Comparison of ENCODE assay signal across 20 cellular contexts in the genomic region with DNA sequence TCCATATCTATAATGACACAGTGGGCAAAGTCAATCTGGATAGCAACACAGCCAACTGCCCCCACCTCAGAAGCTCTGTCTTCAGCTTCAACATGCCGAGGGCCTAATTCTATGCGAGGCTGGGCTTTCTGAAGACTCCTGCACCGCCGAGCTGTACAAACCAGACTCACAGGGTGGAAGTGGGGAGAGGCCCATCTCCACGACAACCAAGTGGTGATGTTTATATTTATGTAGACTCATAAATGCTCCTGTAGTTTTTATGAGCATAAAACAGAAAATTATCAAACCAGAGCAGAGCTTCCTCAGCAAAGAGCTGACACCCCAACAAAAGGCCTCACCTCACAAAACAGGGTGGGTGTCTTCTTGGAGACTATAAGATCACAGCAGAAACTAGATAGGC.
"Had no signal": no experiment of that assay in that cellular context is flagged by ENCODE, and none has a peak within 500 bp of the region (broad histone marks: within the 10 kb centered on the region; RNA-seq: fewer than 3 reads in every experiment).

No MANE protein-coding gene starts in this region.

- H3K4me1 ChIP-seq: tibial nerve, vagina had no signal

- ATAC-seq: activated CD8-positive, alpha-beta T cell treated with anti-CD3 and anti-CD28 coated beads for 36 hours; activated naive CD8-positive, alpha-beta T cell treated with anti-CD3 and anti-CD28 coated beads, Interleukin-2, amount 50 U/mL, for 24 hours; natural killer cell treated with Interleukin-12 subunit alpha and Interleukin-12 subunit beta and Interleukin-15 and Interleukin-18, amount 100 ng/mL, for 72 hours had no signal

- H3K27me3 ChIP-seq: vagina had no signal

- H3K27ac ChIP-seq: tibial nerve, vagina had no signal

- H3K4me3 ChIP-seq: tibial nerve, vagina had no signal

- H3K36me3 ChIP-seq: tibial nerve, vagina had no signal

- H3K9me3 ChIP-seq: tibial nerve, vagina had no signal

- DNase-seq: activated CD4-positive, alpha-beta T cell treated with anti-CD3 and anti-CD28 coated beads for 48 hours; activated CD4-positive, CD25-positive, alpha-beta regulatory T cell; activated CD8-positive, alpha-beta T cell treated with anti-CD3 and anti-CD28 coated beads for 36 hours; activated effector memory CD4-positive, alpha-beta T cell treated with Interleukin-2 at 50 U/mL for 16 hours; activated naive CD4-positive, alpha-beta T cell treated with anti-CD3 and anti-CD28 coated beads, Interleukin-2, amount 10 ng/mL, durations not matched to agents 7 days and 5 days; activated naive CD8-positive, alpha-beta T cell treated with anti-CD3 and anti-CD28 coated beads, Interleukin-2, amount 50 U/mL, for 24 hours; activated T-cell treated with anti-CD3 and anti-CD28 coated beads, Interleukin-2, amount 50 U/mL, for 48 hours; anterior cingulate cortex; caudate nucleus; foreskin fibroblast; glutamatergic neuron; kidney glomerular epithelial cell; mesendoderm; nucleus accumbens; stimulated activated CD4-positive, alpha-beta T cell treated with anti-CD3 and anti-CD28 coated beads, Interleukin-12 subunit alpha, Interleukin-12 subunit beta, amount 100 ng/mL, for 4 hours; stimulated activated CD4-positive, alpha-beta T cell treated with anti-CD3 and anti-CD28 coated beads, Interleukin-1b, Interleukin-23, amount 100 ng/mL, for 48 hours; T-helper 9 cell had no signal
